9 cellular contexts compared by ENCODE assay signal in the genomic region with DNA sequence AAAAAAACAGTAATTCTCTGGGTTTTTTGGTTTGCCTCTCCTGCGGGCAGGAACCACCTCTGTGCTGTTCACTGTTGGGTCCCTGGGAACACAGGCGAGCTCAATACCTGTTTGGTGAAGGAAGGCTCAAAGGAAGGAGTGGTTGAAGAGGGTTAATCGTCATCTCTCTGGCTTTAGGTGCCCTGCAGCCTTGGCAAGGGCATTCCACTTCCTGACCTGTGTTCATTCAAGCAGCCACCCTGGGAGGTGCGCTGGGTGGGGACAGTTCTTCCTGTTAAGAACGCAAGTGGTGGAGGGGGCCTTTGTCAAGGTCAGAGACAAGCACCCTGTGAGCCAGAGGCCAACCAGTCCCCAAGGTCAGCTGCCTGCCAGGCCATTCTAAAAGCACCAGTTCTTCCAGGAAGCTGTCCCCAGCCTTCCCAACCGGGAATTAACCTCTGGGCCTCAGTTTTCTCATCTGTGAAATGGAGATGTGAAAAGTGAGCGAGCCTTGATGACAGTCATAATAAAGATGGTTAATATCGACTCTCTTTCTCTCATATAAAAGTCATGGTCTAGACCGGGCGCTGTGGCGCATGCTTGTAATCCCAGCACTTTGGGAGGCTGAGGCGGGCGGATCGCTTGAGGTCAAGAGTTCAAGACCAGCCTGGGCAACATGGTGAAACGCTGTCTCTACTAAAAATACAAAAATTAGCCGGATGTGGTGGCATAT. TPM values are rescaled to one million over a fixed set of nuclear protein-coding genes. Genes with fewer than 3 reads are reported as not detected.
A peak's percentile ranks its signal among the peaks of the same experiment; 100 is the strongest.
DNase-seq lines count a peak whose midpoint lies in the region; ATAC-seq and TF ChIP-seq lines count a peak whose summit lies in the region.
"Had no signal": no experiment of that assay in that cellular context is flagged by ENCODE, and none has a peak within 500 bp of the region (broad histone marks: within the 10 kb centered on the region; RNA-seq: fewer than 3 reads in every experiment).

No MANE protein-coding gene starts in this region.

- ATAC-seq in left cardiac atrium (no peak), left lung (peak; percentile 12), upper lobe of right lung (no peak)

- H3K27ac ChIP-seq in cardiac muscle cell, result peak overlapping the region; percentile 45
- peak overlapping the region; percentile 47 to 100 for H3K27ac ChIP-seq in left lung
- no peak overlapping the region for H3K27ac ChIP-seq in upper lobe of right lung

- CTCF ChIA-PET in HEK293T (lab: Yijun Ruan, JAX), result interaction anchor here (0.7 to 10.0 kb wide), 3 partner anchors 8 to 124 kb away, joined by 3 to 87 read pairs (median 4); a partner anchor contains a TSS

- in situ Hi-C loops in ACHN (cut with HindIII; ENCODE audit: low pct_ligation_motif_present, low pct_unique_long_range_greater_than_20kb, low sequenced_read_pairs), result no loop called here

- no peaks in the 10 kb centered on the region for H3K36me3 ChIP-seq in cardiac muscle cell
- no peaks in the 10 kb centered on the region for H3K36me3 ChIP-seq in left lung
- H3K36me3 ChIP-seq in upper lobe of right lung, result no peaks in the 10 kb centered on the region

- intact Hi-C loops in left cardiac atrium (cut with DNase I), result no loop called here
- intact Hi-C loops in left lung (cut with DNase I), result no loop called here
- intact Hi-C loops in upper lobe of right lung (cut with DNase I), result no loop called here

- DNase-seq in cardiac muscle cell (ENCODE audit: low read depth in 1 of 2, low spot score in 1 of 2), result no peak
- no peak for DNase-seq in left cardiac atrium
- peak; percentile 52 for DNase-seq in activated effector memory CD4-positive, alpha-beta T cell treated with Interleukin-2 at 50 U/mL for 16 hours
- DNase-seq in left lung, result peak; percentile 71 to 81
- DNase-seq in upper lobe of right lung, result peak; percentile 75
- no peak for DNase-seq in HEK293T (ENCODE audit: extremely low spot score)
- DNase-seq in ACHN, result no peak
- no peak for DNase-seq in dermis blood vessel endothelial cell
- DNase-seq: NCI-H82 had no signal

- POLR2A ChIA-PET in HEK293T (lab: Yijun Ruan, JAX), result no interaction called here

- H3K9me3 ChIP-seq in cardiac muscle cell (ENCODE audit: low read depth) (no peaks in the 10 kb centered on the region), left lung (no peaks in the 10 kb centered on the region), upper lobe of right lung (no peaks in the 10 kb centered on the region)

- H3K27me3 ChIP-seq in cardiac muscle cell (no peaks in the 10 kb centered on the region), left lung (no peaks in the 10 kb centered on the region), upper lobe of right lung (no peaks in the 10 kb centered on the region)

- H3K4me1 ChIP-seq in cardiac muscle cell (ENCODE audit: low read depth) (peaks cover 7% of the 10 kb centered on the region), left lung (peaks cover 6 to 76% of the 10 kb centered on the region in 2 donors), upper lobe of right lung (peaks cover 50% of the 10 kb centered on the region)

- H3K4me3 ChIP-seq in cardiac muscle cell (no peak overlapping the region), left lung (no peak overlapping the region), upper lobe of right lung (no peak overlapping the region)

- TF ChIP-seq CTCF in cardiac muscle cell (IDR thresholded peaks at IDR 0.05; ENCODE audit: low read depth, low read length), result no peak
- no peak for TF ChIP-seq CTCF in left lung (IDR thresholded peaks at IDR 0.05)
- no peak for TF ChIP-seq CTCF in upper lobe of right lung (IDR thresholded peaks at IDR 0.05)

TF ChIP-seq in HEK293T, 16 proteins besides CTCF, POLR2A, EP300 and RAD21:
- TF ChIP-seq CTBP1 (IDR thresholded peaks at IDR 0.05; ENCODE audit: borderline replicate concordance) (no peak), TARDBP (IDR thresholded peaks at IDR 0.05) (no peak), FOXK2 (IDR thresholded peaks at IDR 0.05) (no peak), BHLHE40 (IDR thresholded peaks at IDR 0.05; ENCODE audit: borderline replicate concordance) (no peak), SP1 (IDR thresholded peaks at IDR 0.05) (no peak), ZNF384 (IDR thresholded peaks at IDR 0.05) (no peak), SUZ12 (IDR thresholded peaks at IDR 0.05) (no peak), ELF4 (IDR thresholded peaks at IDR 0.05) (no peak), FOXA1 (IDR thresholded peaks at IDR 0.05) (no peak), HDGF (IDR thresholded peaks at IDR 0.05; ENCODE audit: borderline replicate concordance) (no peak), LEF1 (IDR thresholded peaks at IDR 0.05; ENCODE audit: borderline replicate concordance) (no peak), NFRKB (IDR thresholded peaks at IDR 0.05) (no peak), ARNT (IDR thresholded peaks at IDR 0.05) (no peak), FOXM1 (IDR thresholded peaks at IDR 0.05; ENCODE audit: borderline replicate concordance) (no peak)
- TF ChIP-seq, protein P1, sequence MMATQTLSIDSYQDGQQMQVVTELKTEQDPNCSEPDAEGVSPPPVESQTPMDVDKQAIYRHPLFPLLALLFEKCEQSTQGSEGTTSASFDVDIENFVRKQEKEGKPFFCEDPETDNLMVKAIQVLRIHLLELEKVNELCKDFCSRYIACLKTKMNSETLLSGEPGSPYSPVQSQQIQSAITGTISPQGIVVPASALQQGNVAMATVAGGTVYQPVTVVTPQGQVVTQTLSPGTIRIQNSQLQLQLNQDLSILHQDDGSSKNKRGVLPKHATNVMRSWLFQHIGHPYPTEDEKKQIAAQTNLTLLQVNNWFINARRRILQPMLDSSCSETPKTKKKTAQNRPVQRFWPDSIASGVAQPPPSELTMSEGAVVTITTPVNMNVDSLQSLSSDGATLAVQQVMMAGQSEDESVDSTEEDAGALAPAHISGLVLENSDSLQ (IDR thresholded peaks at IDR 0.05), result no peak

RNA-seq across cellular contexts. Expression of a gene that starts 6.3 kb away (rescaled TPM):
- total RNA-seq in cardiac muscle cell, result 30.0 and 56.3 TPM in 2 replicates
- polyA plus RNA-seq in cardiac muscle cell, result 21.5 and 27.4 TPM in 2 replicates
- 10 to 100 TPM; 14.7 to 25.1 TPM for total RNA-seq in left cardiac atrium
- 10 to 100 TPM; 37.6 to 48.3 TPM for total RNA-seq in left lung
- total RNA-seq in upper lobe of right lung, result 41.0 TPM
- total RNA-seq in dermis blood vessel endothelial cell, result 6.1 and 6.5 TPM in 2 replicates

RNA-seq across cellular contexts. Expression of a gene that starts 16.6 kb away (rescaled TPM):
- total RNA-seq in cardiac muscle cell (8.0 and 15.1 TPM in 2 replicates), left cardiac atrium (10 to 100 TPM in 1 of 2 donors, 1 to 10 TPM in 1; 9.3 to 11.9 TPM), left lung (10 to 100 TPM; 18.9 to 23.4 TPM), upper lobe of right lung (18.4 TPM), dermis blood vessel endothelial cell (2.7 and 6.7 TPM in 2 replicates)
- 2.4 and 3.8 TPM in 2 replicates for polyA plus RNA-seq in cardiac muscle cell

Comparison
In these comparisons a context has a peak if more than half of its experiments do, and no peak if none do; other contexts are left out.
1. DNase-seq: peak in activated effector memory CD4-positive, alpha-beta T cell treated with Interleukin-2 at 50 U/mL for 16 hours (single experiment), left lung (2 of 2) and upper lobe of right lung (single experiment); none in cardiac muscle cell (0 of 2), left cardiac atrium (single experiment), HEK293T (single experiment), ACHN (single experiment) and dermis blood vessel endothelial cell (single experiment).